Comparison of ENCODE assay signal across 8 cellular contexts in genomic region chr19:33143897-33144405, GRCh38. TPM values are rescaled to one million over a fixed set of nuclear protein-coding genes. Genes with fewer than 3 reads are reported as not detected.
A peak's percentile ranks its signal among the peaks of the same experiment; 100 is the strongest.
DNase-seq lines count a peak whose midpoint lies in the region; ATAC-seq and TF ChIP-seq lines count a peak whose summit lies in the region.

No MANE protein-coding gene starts in this region.

- no peak overlapping the region for H3K4me3 ChIP-seq in GM12875 (ENCODE audit: low read depth, low read length)

- ATAC-seq in HG03354 (IDR thresholded peaks at IDR 0.05; ENCODE audit: poor library complexity, severe bottlenecking, unreplicated experiment): peak; percentile 74
- ATAC-seq in stimulated activated effector memory CD8-positive, alpha-beta T cell treated with anti-CD3 and anti-CD28 coated beads, Interleukin-12 subunit alpha, Interleukin-12 subunit beta, amount 100 ng/mL, for 72 hours: peak; percentile 95
- ATAC-seq in HG03097 (IDR thresholded peaks at IDR 0.05; ENCODE audit: low FRiP score, unreplicated experiment): no peak

- no peaks in the 10 kb centered on the region for H3K9me3 Mint-ChIP-seq in stimulated activated effector memory CD8-positive, alpha-beta T cell treated with anti-CD3 and anti-CD28 coated beads, Interleukin-12 subunit alpha, Interleukin-12 subunit beta, amount 100 ng/mL, for 72 hours

- TF ChIP-seq CTCF in GM12875 (IDR thresholded peaks at IDR 0.05; ENCODE audit: borderline replicate concordance, insufficient read depth, low read depth, low read length): peak; percentile 93

- H3K27ac Mint-ChIP-seq in stimulated activated effector memory CD8-positive, alpha-beta T cell treated with anti-CD3 and anti-CD28 coated beads, Interleukin-12 subunit alpha, Interleukin-12 subunit beta, amount 100 ng/mL, for 72 hours: no peak overlapping the region

- DNase-seq in NOMO-1 (lab: John Stamatoyannopoulos, UW; ENCODE audit: unreplicated experiment in 2 of 2) (peak; percentile 76 to 81), epidermal melanocyte (ENCODE audit: insufficient read length, low spot score) (peak; percentile 81), myocyte (ENCODE audit: low read depth) (peak; percentile 42)
- peak; percentile 7 for DNase-seq in activated CD8-positive, alpha-beta memory T cell treated with anti-CD3 and anti-CD28 coated beads, Interleukin-2, amount 50 U/mL, for 1 hour (ENCODE audit: extremely low read depth)
- peak; percentile 64 to 80 for DNase-seq in stimulated activated effector memory CD8-positive, alpha-beta T cell treated with anti-CD3 and anti-CD28 coated beads, Interleukin-12 subunit alpha, Interleukin-12 subunit beta, amount 100 ng/mL, for 72 hours (ENCODE audit: low spot score in 2 of 2)

- H3K4me1 Mint-ChIP-seq in stimulated activated effector memory CD8-positive, alpha-beta T cell treated with anti-CD3 and anti-CD28 coated beads, Interleukin-12 subunit alpha, Interleukin-12 subunit beta, amount 100 ng/mL, for 72 hours: peaks cover 6% of the 10 kb centered on the region

- no peaks in the 10 kb centered on the region for H3K36me3 Mint-ChIP-seq in stimulated activated effector memory CD8-positive, alpha-beta T cell treated with anti-CD3 and anti-CD28 coated beads, Interleukin-12 subunit alpha, Interleukin-12 subunit beta, amount 100 ng/mL, for 72 hours

- H3K4me3 Mint-ChIP-seq in stimulated activated effector memory CD8-positive, alpha-beta T cell treated with anti-CD3 and anti-CD28 coated beads, Interleukin-12 subunit alpha, Interleukin-12 subunit beta, amount 100 ng/mL, for 72 hours: no peak overlapping the region

RNA-seq across cellular contexts. Expression of gene WDR88, which starts 12.0 kb away (rescaled TPM):
- total RNA-seq in myocyte: not detected in 2 replicates
- 0.26 TPM for polyA plus RNA-seq in myocyte (2012)

RNA-seq across cellular contexts. Expression of gene LRP3, which starts 50.2 kb away (rescaled TPM):
- 34.2 and 40.6 TPM in 2 replicates for total RNA-seq in myocyte
- polyA plus RNA-seq in myocyte (2012): 33.2 TPM

Comparison
In these comparisons a context has a peak if more than half of its experiments do, and no peak if none do; other contexts are left out.
1. DNase-seq: peak in every context shown above with its lines; median percentile 81 in epidermal melanocyte; 78 in NOMO-1; 72 in stimulated activated effector memory CD8-positive, alpha-beta T cell treated with anti-CD3 and anti-CD28 coated beads, Interleukin-12 subunit alpha, Interleukin-12 subunit beta, amount 100 ng/mL, for 72 hours; 42 in myocyte; 7 in activated CD8-positive, alpha-beta memory T cell treated with anti-CD3 and anti-CD28 coated beads, Interleukin-2, amount 50 U/mL, for 1 hour.